In the genomic region with DNA sequence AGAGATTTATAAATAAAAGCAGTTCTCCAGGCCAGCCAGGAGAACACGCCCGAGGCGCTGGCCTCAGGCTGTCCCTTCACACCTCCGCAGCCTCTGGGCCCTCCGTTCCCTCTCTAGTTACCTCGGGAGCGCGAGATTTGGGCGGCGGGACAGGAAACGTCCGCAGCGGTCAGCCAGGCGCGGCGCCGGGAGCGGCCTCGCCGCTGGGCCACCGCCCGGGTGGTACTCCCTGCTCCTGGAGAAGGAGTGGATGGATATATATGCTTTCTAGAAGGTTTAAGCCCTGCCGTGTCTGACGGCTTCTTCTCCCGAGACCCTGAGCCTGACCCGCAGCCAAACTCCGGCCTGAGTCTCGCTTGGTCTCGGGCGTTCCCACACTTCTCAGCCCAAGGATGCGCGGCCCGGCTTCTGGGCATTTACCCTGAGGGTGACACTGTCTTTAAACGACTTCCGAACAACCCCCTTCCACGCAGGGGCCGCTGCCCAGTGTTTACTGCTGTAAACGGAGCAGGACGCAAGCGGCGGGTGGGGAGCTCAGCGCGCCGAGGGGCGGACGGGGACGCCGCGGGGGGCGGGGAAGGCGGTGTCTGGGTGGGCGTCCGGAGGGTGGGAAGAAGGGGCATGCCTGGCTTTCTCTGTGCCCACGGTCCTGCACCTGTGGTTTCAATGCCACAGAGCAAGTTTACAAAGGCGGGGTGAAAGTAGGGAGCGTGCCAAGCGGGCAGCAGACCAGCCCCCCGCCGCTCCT, we compare ENCODE assay signal across 8 cellular contexts. TPM values are rescaled to one million over a fixed set of nuclear protein-coding genes. Genes with fewer than 3 reads are reported as not detected.
DNase-seq lines count a peak whose midpoint lies in the region; ATAC-seq lines count a peak whose summit lies in the region.

No MANE protein-coding gene starts in this region.

- ATAC-seq in HG03442 (IDR thresholded peaks at IDR 0.05; ENCODE audit: unreplicated experiment) (no peak), GM18861 (IDR thresholded peaks at IDR 0.05; ENCODE audit: unreplicated experiment) (no peak)

- no peak overlapping the region for H3K18ac ChIP-seq in trophoblast cell (ENCODE audit: low read length)

- no peak overlapping the region for H2BK5ac ChIP-seq in trophoblast cell (ENCODE audit: low read depth, low read length, poor library complexity)

- no peak overlapping the region for H2BK120ac ChIP-seq in trophoblast cell (ENCODE audit: insufficient read depth, low read length, poor library complexity)

- H3K4me1 ChIP-seq in duodenal mucosa (ENCODE audit: control insufficient read depth in 1 of 2, insufficient read depth in 2 of 2, low read length in 2 of 2) = peaks cover 10 to 14% of the 10 kb centered on the region in 2 donors
- peaks cover 7 to 21% of the 10 kb centered on the region in 2 experiments for H3K4me1 ChIP-seq in trophoblast cell (ENCODE audit: control insufficient read depth in 1 of 2, insufficient read depth in 2 of 2, low read length in 2 of 2)

- DNase-seq in Daoy (ENCODE audit: low read depth) (peak; percentile 71), NCI-H1092 (lab: John Stamatoyannopoulos, UW) (peak; percentile 63), trophoblast cell (peak; percentile 56 to 61), NCI-H510A (lab: John Stamatoyannopoulos, UW) (no peak), A172 (ENCODE audit: low spot score) (no peak)

- H2BK12ac ChIP-seq in trophoblast cell (ENCODE audit: low read length) = no peak overlapping the region

- no peaks in the 10 kb centered on the region for H3K79me2 ChIP-seq in trophoblast cell (ENCODE audit: control insufficient read depth, insufficient read depth, low read length, poor library complexity)

- peak overlapping the region; percentile 8 to 50 for H3K4me3 ChIP-seq in duodenal mucosa (ENCODE audit: low read depth in 1 of 2, low read length in 2 of 2)
- no peak overlapping the region for H3K4me3 ChIP-seq in trophoblast cell (ENCODE audit: low read depth, low read length)

- H3K36me3 ChIP-seq in duodenal mucosa (ENCODE audit: control insufficient read depth in 1 of 2, insufficient read depth in 2 of 2, low read length in 2 of 2) (no peaks in the 10 kb centered on the region), trophoblast cell (ENCODE audit: control insufficient read depth in 1 of 2, insufficient read depth in 2 of 2, low read length in 2 of 2) (no peaks in the 10 kb centered on the region)

- no peak overlapping the region for H3K4ac ChIP-seq in trophoblast cell (ENCODE audit: low read depth, low read length)

- no peak overlapping the region for H3K23ac ChIP-seq in trophoblast cell (ENCODE audit: low read length)

- H3K27me3 ChIP-seq in duodenal mucosa (ENCODE audit: control insufficient read depth in 1 of 2, insufficient read depth in 2 of 2, low read length in 2 of 2) (peaks cover 81 to 84% of the 10 kb centered on the region in 2 donors), trophoblast cell (ENCODE audit: insufficient read depth, low read length) (peaks cover 86% of the 10 kb centered on the region)

- H3K27ac ChIP-seq in duodenal mucosa (ENCODE audit: low read depth, low read length) = no peak overlapping the region
- H3K27ac ChIP-seq in trophoblast cell (ENCODE audit: low read depth, low read length) = no peak overlapping the region

- H3K9ac ChIP-seq in duodenal mucosa (ENCODE audit: low read depth in 1 of 2, low read length in 2 of 2) (no peak overlapping the region), trophoblast cell (ENCODE audit: low read length) (no peak overlapping the region)

- H3K14ac ChIP-seq in trophoblast cell (ENCODE audit: low read length) = no peak overlapping the region

- H3K9me3 ChIP-seq in duodenal mucosa (ENCODE audit: control insufficient read depth in 1 of 2, low read length in 2 of 2) = no peaks in the 10 kb centered on the region
- H3K9me3 ChIP-seq in trophoblast cell (ENCODE audit: insufficient read depth, low read depth, low read length) = peaks cover 4% of the 10 kb centered on the region

- no peaks in the 10 kb centered on the region for H3K79me1 ChIP-seq in trophoblast cell (ENCODE audit: low read length)

- H4K91ac ChIP-seq in trophoblast cell (ENCODE audit: low read depth, low read length) = no peak overlapping the region

- no peak overlapping the region for H4K12ac ChIP-seq in trophoblast cell (ENCODE audit: low read depth, low read length)

- peak overlapping the region; percentile 90 for H3K4me2 ChIP-seq in trophoblast cell (ENCODE audit: low read length)

- H4K8ac ChIP-seq in trophoblast cell (ENCODE audit: low read depth, low read length) = no peak overlapping the region

- H2AK5ac ChIP-seq in trophoblast cell (ENCODE audit: low read length) = no peak overlapping the region

- H2AFZ ChIP-seq in trophoblast cell (ENCODE audit: insufficient read depth, low read length, poor library complexity) = no peak overlapping the region

- no CpG with 5 or more reads among the region's 59 CpGs for WGBS in trophoblast cell (ENCODE audit: extremely low coverage, insufficient coverage, insufficient read length)

RNA-seq across cellular contexts. Expression of gene ZIC2, which starts 2.0 kb away (rescaled TPM):
- total RNA-seq in Daoy (2014; rRNA removed; shearing (Covaris generic)) = 1.7 and 10.9 TPM in 2 replicates
- polyA plus RNA-seq in trophoblast cell (2013) = 0.05 and 0.07 TPM in 2 replicates
- total RNA-seq in A172 (2014; rRNA removed; shearing (Covaris generic)) = 4.7 and 5.5 TPM in 2 replicates

RNA-seq across cellular contexts. Expression of gene ZIC5, which starts 8.1 kb away (rescaled TPM):
- total RNA-seq in Daoy (2014; rRNA removed; shearing (Covaris generic)) = 2.4 and 2.5 TPM in 2 replicates
- polyA plus RNA-seq in trophoblast cell (2013) = 0.01 TPM in 1 of 2 replicates, not detected in the other
- 1.5 and 2.4 TPM in 2 replicates for total RNA-seq in A172 (2014; rRNA removed; shearing (Covaris generic))

Comparison
In these comparisons a context has a peak if more than half of its experiments do, and no peak if none do; other contexts are left out.
1. DNase-seq: peak in Daoy (single experiment), NCI-H1092 (single experiment) and trophoblast cell (2 of 2); none in NCI-H510A (single experiment) and A172 (single experiment).